Comparison of ENCODE assay signal across 24 cellular contexts in genomic region chr2:173909846-173910245, GRCh38.
"Had no signal": no experiment of that assay in that cellular context is flagged by ENCODE, and none has a peak within 500 bp of the region (broad histone marks: within the 10 kb centered on the region; RNA-seq: fewer than 3 reads in every experiment).

No MANE protein-coding gene starts in this region.

- ATAC-seq: activated CD4-positive, CD25-positive, alpha-beta regulatory T cell treated with anti-CD3 and anti-CD28 coated beads, Interleukin-2, amount 50 U/mL, for 24 hours; heart right ventricle; mucosa of descending colon; natural killer cell treated with Interleukin-12 subunit alpha and Interleukin-12 subunit beta and Interleukin-15 and Interleukin-18, amount 100 ng/mL, for 72 hours had no signal

- H3K4me3 ChIP-seq: breast epithelium, heart right ventricle, left ventricle myocardium inferior, lung, mucosa of descending colon, ovary, prostate gland, suprapubic skin, tibial artery had no signal

- DNase-seq: activated CD4-positive, alpha-beta T cell treated with anti-CD3 and anti-CD28 coated beads for 48 hours; activated CD4-positive, alpha-beta T cell treated with anti-CD3 and anti-CD28 coated beads, Interleukin-2, amount 50 U/mL, for 48 hours; activated CD8-positive, alpha-beta memory T cell treated with anti-CD3 and anti-CD28 coated beads for 24 hours; activated effector memory CD4-positive, alpha-beta T cell treated with Interleukin-2 at 50 U/mL for 16 hours; activated naive CD4-positive, alpha-beta T cell treated with Interleukin-2 at 50 U/mL for 16 hours; activated naive CD8-positive, alpha-beta T cell treated with anti-CD3 and anti-CD28 coated beads for 36 hours; amniotic stem cell; dermis blood vessel endothelial cell; effector CD4-positive, alpha-beta T cell; heart right ventricle; left ventricle myocardium inferior; mucosa of descending colon; ovary; retina; stimulated activated naive CD4-positive, alpha-beta T cell; SW 1271; T-helper 9 cell; tibial artery had no signal
